15 cellular contexts compared by ENCODE assay signal in the genomic region with DNA sequence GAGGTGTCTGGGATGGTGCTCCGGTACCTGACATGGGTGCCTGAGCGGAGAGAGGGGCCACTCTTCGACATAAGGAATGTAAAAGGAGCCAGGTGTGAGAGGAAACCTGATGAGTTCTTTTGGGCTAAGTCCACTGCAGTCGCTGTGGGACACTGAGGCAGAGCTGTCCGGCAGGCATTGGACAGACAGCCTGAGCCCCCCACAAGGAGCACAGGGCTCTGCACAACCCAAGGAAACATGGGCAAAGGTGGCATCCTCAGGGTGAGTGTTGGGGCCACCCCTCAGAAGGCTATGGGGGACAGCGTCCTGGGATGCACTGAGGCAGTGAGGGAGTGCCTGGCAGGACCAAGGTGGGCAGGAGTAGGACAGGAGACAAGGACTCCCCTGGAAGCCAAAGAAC.
"Had no signal": no experiment of that assay in that cellular context is flagged by ENCODE, and none has a peak within 500 bp of the region (broad histone marks: within the 10 kb centered on the region; RNA-seq: fewer than 3 reads in every experiment).

No MANE protein-coding gene starts in this region.

- H3K27ac ChIP-seq: breast epithelium, left lung, ovary, right lobe of liver, tibial artery, VCaP had no signal

- H3K27ac Mint-ChIP-seq: stimulated activated naive B cell treated with anti-CD40 and anti-IgM and Interleukin-4, amounts not matched to agents 10 μg/mL and 1 μg/mL and 100 μg/mL, for 72 hours had no signal

- H3K36me3 ChIP-seq: breast epithelium, ovary, right lobe of liver had no signal

- DNase-seq: activated CD4-positive, alpha-beta T cell treated with anti-CD3 and anti-CD28 coated beads for 1 hour; activated CD4-positive, alpha-beta T cell treated with anti-CD3 and anti-CD28 coated beads, Interleukin-2, amount 50 U/mL, for 48 hours; activated naive CD4-positive, alpha-beta T cell treated with Interleukin-2 at 50 U/mL for 16 hours; activated T-cell treated with anti-CD3 and anti-CD28 coated beads for 4 hours; erythroblast; right lobe of liver; stimulated activated CD4-positive, alpha-beta T cell treated with anti-CD3 and anti-CD28 coated beads, Interleukin-4, amount 100 ng/mL, for 4 hours; stimulated activated naive B cell treated with anti-CD40 and anti-IgM and Interleukin-4, amounts not matched to agents 10 μg/mL and 1 μg/mL and 100 μg/mL, for 72 hours; SW 1271; T-helper 2 cell had no signal

- H3K9me3 ChIP-seq: breast epithelium, left lung, ovary, right lobe of liver, tibial artery had no signal

- H3K36me3 Mint-ChIP-seq: stimulated activated naive B cell treated with anti-CD40 and anti-IgM and Interleukin-4, amounts not matched to agents 10 μg/mL and 1 μg/mL and 100 μg/mL, for 72 hours had no signal

- H3K4me1 ChIP-seq: breast epithelium, right lobe of liver had no signal

- H3K27me3 ChIP-seq: breast epithelium, left lung, ovary, right lobe of liver, tibial artery had no signal

- H3K4me3 ChIP-seq: breast epithelium, left lung, ovary, right lobe of liver, tibial artery had no signal

- ATAC-seq: left lung; right lobe of liver; stimulated activated naive B cell treated with anti-CD40 and anti-IgM and Interleukin-4, amounts not matched to agents 10 μg/mL and 1 μg/mL and 100 μg/mL, for 72 hours had no signal

- H3K4me3 Mint-ChIP-seq: stimulated activated naive B cell treated with anti-CD40 and anti-IgM and Interleukin-4, amounts not matched to agents 10 μg/mL and 1 μg/mL and 100 μg/mL, for 72 hours had no signal

- H3K9me3 Mint-ChIP-seq: stimulated activated naive B cell treated with anti-CD40 and anti-IgM and Interleukin-4, amounts not matched to agents 10 μg/mL and 1 μg/mL and 100 μg/mL, for 72 hours had no signal
